ENCODE assay signal across 8 cellular contexts in genomic region chr19:1855040-1855827, GRCh38. TPM values are rescaled to one million over a fixed set of nuclear protein-coding genes. Genes with fewer than 3 reads are reported as not detected.
DNase-seq lines count a peak whose midpoint lies in the region; ATAC-seq and TF ChIP-seq lines count a peak whose summit lies in the region.

No MANE protein-coding gene starts in this region.

- no peak for TF ChIP-seq POLR2A in HCT116 (IDR thresholded peaks at IDR 0.05; ENCODE audit: borderline replicate concordance, extremely low read depth, insufficient read depth, insufficient read length)

- TF ChIP-seq CTCF in HCT116 (IDR thresholded peaks at IDR 0.05 in 2 of 3, conservative IDR thresholded peaks at IDR 0.05 in 1 of 3; ENCODE audit: borderline replicate concordance in 1 of 3, insufficient read depth in 1 of 3, low read depth in 2 of 3, low read length in 2 of 3) = no peak; a peak in 1 of 6 replicates
- no peak for TF ChIP-seq CTCF in lung (IDR thresholded peaks at IDR 0.05; ENCODE audit: control extremely low read depth, extremely low read depth)

- 13 to 21% methylated on average over 26 to 33 of the region's 33 CpGs for WGBS in lung, 2 donors

- POLR2A ChIA-PET in HCT116 (lab: Charles Lee) = no interaction called here

- DNase-seq in EL = peak; percentile 93
- peak; percentile 64 for DNase-seq in HCT116 (ENCODE audit: low read depth, low spot score)
- peak; percentile 95 to 98 for DNase-seq in NCI-H524 (lab: John Stamatoyannopoulos, UW)
- DNase-seq in activated CD4-positive, alpha-beta T cell treated with anti-CD3 and anti-CD28 coated beads, Interleukin-2, amount 10 ng/mL, durations not matched to agents 24 days and 14 days = peak; percentile 97
- DNase-seq in dermis blood vessel endothelial cell = peak; percentile 87
- peak; percentile 87 for DNase-seq in lung (ENCODE audit: low spot score)
- DNase-seq in stimulated activated CD8-positive, alpha-beta memory T cell treated with anti-CD3 and anti-CD28 coated beads, Interleukin-12 subunit alpha, Interleukin-12 subunit beta, amount 100 ng/mL, for 1 hour (ENCODE audit: low read depth) = peak; percentile 65
- no peak for DNase-seq in NCI-H2081 treated with DMSO at 0.1 percent for 48 hours (lab: John Stamatoyannopoulos, UW)

- H2AFZ ChIP-seq in HCT116 (ENCODE audit: low read depth, low read length, poor library complexity, severe bottlenecking) = no peak overlapping the region

- H3K9me3 ChIP-seq in HCT116 (ENCODE audit: control insufficient read depth in 1 of 2, insufficient read depth in 1 of 2, low read depth in 1 of 2, low read length in 2 of 2) (no peaks in the 10 kb centered on the region), lung (ENCODE audit: control insufficient read depth in 2 of 2, insufficient read depth in 1 of 2, low read length in 1 of 2) (no peaks in the 10 kb centered on the region)

- BruUV-seq in HCT116 (replicated peaks; lab: Mats Ljungman, UMichigan) = no TSS peak

- H3K4me1 Mint-ChIP-seq in activated CD4-positive, alpha-beta T cell treated with anti-CD3 and anti-CD28 coated beads, Interleukin-2, amount 10 ng/mL, durations not matched to agents 24 days and 14 days = peaks cover 35% of the 10 kb centered on the region

- peaks cover 10% of the 10 kb centered on the region for H3K36me3 Mint-ChIP-seq in activated CD4-positive, alpha-beta T cell treated with anti-CD3 and anti-CD28 coated beads, Interleukin-2, amount 10 ng/mL, durations not matched to agents 24 days and 14 days (ENCODE audit: low read depth)

- TF ChIP-seq RAD21 in HCT116 (IDR thresholded peaks at IDR 0.05; ENCODE audit: low read depth) = no peak

- H3K9me3 Mint-ChIP-seq in activated CD4-positive, alpha-beta T cell treated with anti-CD3 and anti-CD28 coated beads, Interleukin-2, amount 10 ng/mL, durations not matched to agents 24 days and 14 days = no peaks in the 10 kb centered on the region

- peak overlapping the region; percentile 89 for H3K27ac Mint-ChIP-seq in activated CD4-positive, alpha-beta T cell treated with anti-CD3 and anti-CD28 coated beads, Interleukin-2, amount 10 ng/mL, durations not matched to agents 24 days and 14 days

- H3K36me3 ChIP-seq in HCT116 (ENCODE audit: control insufficient read depth in 1 of 2, insufficient read depth in 2 of 2, low read length in 2 of 2) (peaks cover 0 to 7% of the 10 kb centered on the region in 2 experiments; a peak in 1 of 4 replicates), lung (ENCODE audit: control insufficient read depth in 2 of 2, insufficient read depth in 2 of 2, low read length in 2 of 2) (peaks cover 0 to 6% of the 10 kb centered on the region in 2 donors)

- H3K4me3 Mint-ChIP-seq in activated CD4-positive, alpha-beta T cell treated with anti-CD3 and anti-CD28 coated beads, Interleukin-2, amount 10 ng/mL, durations not matched to agents 24 days and 14 days = peak overlapping the region; percentile 84

- no peaks in the 10 kb centered on the region for H3K9me2 ChIP-seq in HCT116 (ENCODE audit: insufficient read depth)

- H3K9ac ChIP-seq in HCT116 (ENCODE audit: low read length) = peak overlapping the region; percentile 53

- peaks cover 88% of the 10 kb centered on the region for H3K79me2 ChIP-seq in HCT116 (ENCODE audit: insufficient read depth, low read length)

- intact Hi-C loops in HCT116 (cut with micrococcal nuclease) = no loop called here
- intact Hi-C loops in activated CD4-positive, alpha-beta T cell treated with anti-CD3 and anti-CD28 coated beads, Interleukin-2, amount 10 ng/mL, durations not matched to agents 24 days and 14 days (cut with micrococcal nuclease) = loop anchor here (1.0 to 2.0 kb wide), 2 partner anchors 9 to 50 kb away; partner anchors contain the start of genes ADAT3 and SCAMP4

- H3K4me3 ChIP-seq in HCT116 (replicated peaks in 1 of 2; ENCODE audit: low read depth in 1 of 2, low read length in 2 of 2) = peak overlapping the region; percentile 22 to 43
- no peak overlapping the region for H3K4me3 ChIP-seq in lung

- H3K27me3 ChIP-seq in HCT116 (ENCODE audit: insufficient read depth, low read length) (no peaks in the 10 kb centered on the region), lung (ENCODE audit: control insufficient read depth, insufficient read depth) (no peaks in the 10 kb centered on the region)

- CTCF ChIA-PET in HCT116 (lab: Charles Lee) = interaction anchor here (0.7 to 1.4 kb wide), 2 partner anchors 9 to 28 kb away, joined by 3 read pairs; no protein-coding TSS in a partner anchor

- H4K20me1 ChIP-seq in HCT116 (ENCODE audit: insufficient read depth) = peaks cover 7% of the 10 kb centered on the region; the same call in 1 of the 2 replicates

- RAD21 ChIA-PET in HCT116 (lab: Charles Lee; ENCODE audit: low non-redundant PET in 1 of 2, low total read pairs in 2 of 2, uncharacterized antibody in 2 of 2, unreplicated experiment in 2 of 2) = interaction anchor here (0.7 kb wide), 2 partner anchors 9 to 466 kb away, joined by 3 to 5 read pairs; no protein-coding TSS in a partner anchor

- peak overlapping the region; percentile 83 for H3K4me2 ChIP-seq in HCT116 (ENCODE audit: low read length)

- peak; percentile 82 for ATAC-seq in HCT116
- peak; percentile 78 for ATAC-seq in lung (ENCODE audit: insufficient read depth, low FRiP score)

- H3K4me1 ChIP-seq in HCT116 (ENCODE audit: control insufficient read depth in 1 of 2, insufficient read depth in 2 of 2, low read length in 2 of 2) (peaks cover 72 to 82% of the 10 kb centered on the region in 2 experiments), lung (ENCODE audit: control insufficient read depth in 2 of 2, insufficient read depth in 2 of 2, low read length in 2 of 2) (peaks cover 0 to 50% of the 10 kb centered on the region in 2 donors)

- H3K27me3 Mint-ChIP-seq in activated CD4-positive, alpha-beta T cell treated with anti-CD3 and anti-CD28 coated beads, Interleukin-2, amount 10 ng/mL, durations not matched to agents 24 days and 14 days = no peaks in the 10 kb centered on the region

- H3K27ac ChIP-seq in HCT116 (ENCODE audit: low read depth, low read length) (peak overlapping the region; percentile 88), lung (ENCODE audit: low read depth in 1 of 2, low read length in 1 of 2) (peak overlapping the region; percentile 73 to 94)

TF ChIP-seq in HCT116, 20 proteins besides CTCF, POLR2A, EP300 and RAD21:
- 0 out of 2 replicates have a peak, but pooled peaks have one; percentile 29 for TF ChIP-seq POLR2AphosphoS5 (IDR thresholded peaks at IDR 0.05; ENCODE audit: low read depth, low read length)
- peak; percentile 42 for TF ChIP-seq YY1 (IDR thresholded peaks at IDR 0.05; ENCODE audit: extremely low read depth, insufficient replicate concordance, low read depth, low read length)
- TF ChIP-seq FOSL1 (IDR thresholded peaks at IDR 0.05; ENCODE audit: low read depth) = no peak

RNA-seq across cellular contexts. Expression of gene REXO1, which starts 7.0 kb away (rescaled TPM):
- total RNA-seq in HCT116 (2021; ENCODE audit: unreplicated experiment) (52.2 TPM), dermis blood vessel endothelial cell (8.7 and 14.0 TPM in 2 replicates), lung (10 to 100 TPM; 15.6 to 40.3 TPM)
- 37.4 and 54.0 TPM in 2 replicates for polyA plus RNA-seq in HCT116 (2012)
- total RNA-seq in activated CD4-positive, alpha-beta T cell treated with anti-CD3 and anti-CD28 coated beads, Interleukin-2, amount 10 ng/mL, durations not matched to agents 24 days and 14 days = 56.3 and 61.4 TPM in 2 replicates
- polyA plus RNA-seq in lung = 10 to 100 TPM; 22.3 to 32.0 TPM

RNA-seq across cellular contexts. Expression of gene KLF16, which starts 8.1 kb away (rescaled TPM):
- total RNA-seq in HCT116 (2021; ENCODE audit: unreplicated experiment) (64.3 TPM), dermis blood vessel endothelial cell (5.3 and 9.5 TPM in 2 replicates), lung (10 to 100 TPM in 1 of 2 donors, 1 to 10 TPM in 1; 3.3 to 25.6 TPM)
- polyA plus RNA-seq in HCT116 (2012) = 29.9 and 33.0 TPM in 2 replicates
- total RNA-seq in activated CD4-positive, alpha-beta T cell treated with anti-CD3 and anti-CD28 coated beads, Interleukin-2, amount 10 ng/mL, durations not matched to agents 24 days and 14 days = 37.0 and 38.1 TPM in 2 replicates
- 10 to 100 TPM; 13.8 to 17.8 TPM for polyA plus RNA-seq in lung

RNA-seq across cellular contexts. Expression of gene ABHD17A, which starts 30.1 kb away (rescaled TPM):
- total RNA-seq in HCT116 (2021; ENCODE audit: unreplicated experiment) (68.2 TPM), dermis blood vessel endothelial cell (111 and 142 TPM in 2 replicates), lung (10 to 100 TPM; 68.8 to 84.9 TPM)
- polyA plus RNA-seq in HCT116 (2012) = 39.6 and 42.3 TPM in 2 replicates
- total RNA-seq in activated CD4-positive, alpha-beta T cell treated with anti-CD3 and anti-CD28 coated beads, Interleukin-2, amount 10 ng/mL, durations not matched to agents 24 days and 14 days = 104 and 107 TPM in 2 replicates
- 100 to 1,000 TPM in 1 of 2 donors, 10 to 100 TPM in 1; 97.0 to 110 TPM for polyA plus RNA-seq in lung

RNA-seq across cellular contexts. Expression of gene ATP8B3, which starts 43.2 kb away (rescaled TPM):
- total RNA-seq in HCT116 (2021; ENCODE audit: unreplicated experiment) (17.0 TPM), dermis blood vessel endothelial cell (0.85 and 1.2 TPM in 2 replicates), lung (1 to 10 TPM; 2.2 to 2.4 TPM)
- polyA plus RNA-seq in HCT116 (2012) = 15.6 and 16.5 TPM in 2 replicates
- total RNA-seq in activated CD4-positive, alpha-beta T cell treated with anti-CD3 and anti-CD28 coated beads, Interleukin-2, amount 10 ng/mL, durations not matched to agents 24 days and 14 days = 3.6 and 4.2 TPM in 2 replicates
- 1 to 10 TPM in 1 of 2 donors, under 1 TPM in 1; 0.69 to 1.3 TPM for polyA plus RNA-seq in lung

RNA-seq across cellular contexts. Expression of gene ADAT3, which starts 50.0 kb away (rescaled TPM):
- total RNA-seq in HCT116 (2021; ENCODE audit: unreplicated experiment) (15.9 TPM), dermis blood vessel endothelial cell (5.8 and 6.2 TPM in 2 replicates), lung (10 to 100 TPM in 1 of 2 donors, 1 to 10 TPM in 1; 4.0 to 11.9 TPM)
- polyA plus RNA-seq in HCT116 (2012) = 6.2 and 7.5 TPM in 2 replicates
- total RNA-seq in activated CD4-positive, alpha-beta T cell treated with anti-CD3 and anti-CD28 coated beads, Interleukin-2, amount 10 ng/mL, durations not matched to agents 24 days and 14 days = 8.8 and 10.6 TPM in 2 replicates
- polyA plus RNA-seq in lung = 1 to 10 TPM; 6.4 to 7.2 TPM
